8 cellular contexts compared by ENCODE assay signal in the genomic region with DNA sequence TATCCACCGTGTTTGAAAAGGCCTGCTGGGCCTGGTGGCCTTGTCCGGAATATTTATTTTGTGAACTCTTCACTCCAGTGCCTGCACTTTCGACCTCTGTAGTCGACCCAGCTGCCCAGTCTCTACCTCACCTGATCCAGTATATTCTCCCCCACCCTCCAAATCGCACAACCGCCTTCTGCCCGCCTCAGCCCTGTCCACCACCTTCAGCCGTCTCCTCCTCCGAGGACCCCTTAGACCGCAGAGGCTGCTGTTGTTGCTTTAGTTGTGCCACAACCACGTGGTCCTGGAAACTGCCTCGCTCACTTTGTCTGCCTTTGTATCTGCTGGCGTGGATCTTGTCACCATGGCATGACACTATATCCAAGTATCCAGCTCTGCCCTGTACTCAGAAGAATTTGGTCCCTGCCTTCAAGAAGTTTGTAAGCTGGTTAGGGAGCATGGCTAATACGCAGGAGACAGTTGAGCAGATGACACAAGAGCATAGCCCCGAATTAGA. TPM values are rescaled to one million over a fixed set of nuclear protein-coding genes. Genes with fewer than 3 reads are reported as not detected.
DNase-seq lines count a peak whose midpoint lies in the region; ATAC-seq and TF ChIP-seq lines count a peak whose summit lies in the region.

No MANE protein-coding gene starts in this region.

- H2AFZ ChIP-seq in OCI-LY3 (ENCODE audit: low read depth, low read length) = no peak overlapping the region

- H3K4me1 Mint-ChIP-seq in natural killer cell = peaks cover 17 to 20% of the 10 kb centered on the region in 2 donors

- no peak for ATAC-seq in natural killer cell
- no peak for ATAC-seq in HG03439 (IDR thresholded peaks at IDR 0.05; ENCODE audit: unreplicated experiment)
- ATAC-seq in GM19463 (IDR thresholded peaks at IDR 0.05; ENCODE audit: unreplicated experiment) = no peak

- H3K9me3 ChIP-seq in OCI-LY3 (ENCODE audit: insufficient read depth, low read length) (no peaks in the 10 kb centered on the region), ectodermal cell (ENCODE audit: control insufficient read depth, low read length) (no peaks in the 10 kb centered on the region)

- H3K27me3 Mint-ChIP-seq in natural killer cell (ENCODE audit: low read depth in 2 of 2) = peaks cover 15 to 18% of the 10 kb centered on the region in 2 donors

- intact Hi-C loops in natural killer cell (cut with micrococcal nuclease) = no loop called here

- peaks cover 30% of the 10 kb centered on the region for H4K20me1 ChIP-seq in OCI-LY3 (ENCODE audit: insufficient read depth, low read length)

- no peaks in the 10 kb centered on the region for H3K36me3 ChIP-seq in OCI-LY3 (replicated peaks; ENCODE audit: low read depth, low read length)
- no peaks in the 10 kb centered on the region for H3K36me3 ChIP-seq in ectodermal cell (ENCODE audit: control insufficient read depth, insufficient read depth, low read length)

- H3K9me3 Mint-ChIP-seq in natural killer cell = no peaks in the 10 kb centered on the region

- H3K27me3 ChIP-seq in OCI-LY3 (ENCODE audit: low read depth, low read length) (peaks cover under 1% of the 10 kb centered on the region), ectodermal cell (ENCODE audit: control insufficient read depth, insufficient read depth, low read length, poor library complexity, severe bottlenecking) (no peaks in the 10 kb centered on the region)

- H3K36me3 Mint-ChIP-seq in natural killer cell = no peaks in the 10 kb centered on the region

- H3K27ac ChIP-seq in OCI-LY3 (ENCODE audit: low read length) = no peak overlapping the region
- H3K27ac ChIP-seq in ectodermal cell (ENCODE audit: insufficient read depth, low read depth, low read length, poor library complexity, severe bottlenecking) = peak overlapping the region; percentile 87

- WGBS in ectodermal cell, 2 experiments = 2% methylated on average over 15 of the region's 15 CpGs

- H3K27ac Mint-ChIP-seq in natural killer cell = no peak overlapping the region

- peaks cover 47% of the 10 kb centered on the region for H3K79me2 ChIP-seq in OCI-LY3 (ENCODE audit: low read length)

- TF ChIP-seq CTCF in OCI-LY3 (IDR thresholded peaks at IDR 0.05; ENCODE audit: low read depth, low read length) (no peak), natural killer cell (IDR thresholded peaks at IDR 0.05) (no peak)

- H3K4me3 ChIP-seq in OCI-LY3 (ENCODE audit: low read length) = peak overlapping the region; percentile 84
- H3K4me3 ChIP-seq in ectodermal cell (ENCODE audit: insufficient read depth, low read depth, low read length) = peak overlapping the region; percentile 71

- peak overlapping the region; percentile 82 for H3K4me2 ChIP-seq in OCI-LY3 (ENCODE audit: low read length)

- H3K4me3 Mint-ChIP-seq in natural killer cell = peak overlapping the region; percentile 76

- H3K4me1 ChIP-seq in OCI-LY3 (ENCODE audit: low read length) (peaks cover 10% of the 10 kb centered on the region), ectodermal cell (ENCODE audit: control insufficient read depth, insufficient read depth, low read length) (peaks cover 27% of the 10 kb centered on the region)

- DNase-seq in NCI-H1417 (lab: John Stamatoyannopoulos, UW) (peak in 2 of 3 experiments; percentile 61 to 72), NCI-H1417 treated with DMSO at 0.1 percent for 48 hours (lab: John Stamatoyannopoulos, UW) (no peak), natural killer cell (no peak), HPDE6-E6E7 (ENCODE audit: extremely low spot score) (no peak)

- H3K9ac ChIP-seq in OCI-LY3 (ENCODE audit: low read length) = peak overlapping the region; percentile 78

RNA-seq across cellular contexts. Expression of a gene that starts 1.4 kb away (rescaled TPM):
- polyA plus RNA-seq in ectodermal cell (2013, experiment 1 of 4) = 343 TPM
- 342 TPM for polyA plus RNA-seq in ectodermal cell (2013, experiment 2 of 4)
- polyA plus RNA-seq in ectodermal cell (2013, experiment 3 of 4) = 271 TPM
- polyA plus RNA-seq in ectodermal cell (2013, experiment 4 of 4) = 278 TPM
- 1 to 10 TPM; 1.1 to 6.6 (median 5.8) TPM for total RNA-seq in natural killer cell

RNA-seq across cellular contexts. Expression of a gene that starts 55.6 kb away (rescaled TPM):
- polyA plus RNA-seq in ectodermal cell (2013, experiment 1 of 4) = 0.91 TPM
- polyA plus RNA-seq in ectodermal cell (2013, experiment 2 of 4) = 0.91 TPM
- 1.1 TPM for polyA plus RNA-seq in ectodermal cell (2013, experiment 3 of 4)
- 0.81 TPM for polyA plus RNA-seq in ectodermal cell (2013, experiment 4 of 4)
- not detected for total RNA-seq in natural killer cell

Comparison
In these comparisons a context has a peak if more than half of its experiments do, and no peak if none do; other contexts are left out.
1. DNase-seq: peak in NCI-H1417 (2 of 3); none in NCI-H1417 treated with DMSO at 0.1 percent for 48 hours (single experiment), natural killer cell (single experiment) and HPDE6-E6E7 (single experiment).